In the genomic region with DNA sequence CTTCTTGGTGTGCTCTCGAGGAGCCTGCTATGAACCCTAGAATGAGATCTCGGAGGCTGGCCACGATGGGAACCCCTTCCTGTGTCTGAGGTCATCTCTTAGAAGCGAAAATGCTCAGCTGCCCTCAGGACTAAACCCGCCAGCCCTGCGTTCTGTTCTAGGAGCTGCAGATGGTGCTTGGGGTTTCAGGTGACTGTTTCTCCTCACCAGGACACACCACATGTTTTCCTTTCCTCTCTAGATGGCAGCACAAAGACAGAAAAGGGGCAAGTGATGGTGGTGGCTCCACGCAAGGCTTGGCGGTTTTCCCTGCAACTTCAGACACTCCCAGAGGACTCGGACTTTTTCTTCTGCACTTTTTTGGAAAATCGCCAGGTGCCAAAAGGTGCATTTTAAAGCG, we compare ENCODE assay signal across 10 cellular contexts.
DNase-seq lines count a peak whose midpoint lies in the region; ATAC-seq and TF ChIP-seq lines count a peak whose summit lies in the region.
"Had no signal": no experiment of that assay in that cellular context is flagged by ENCODE, and none has a peak within 500 bp of the region (broad histone marks: within the 10 kb centered on the region; RNA-seq: fewer than 3 reads in every experiment).

No MANE protein-coding gene starts in this region.

- no peaks in the 10 kb centered on the region for H4K20me1 ChIP-seq in MM.1S (ENCODE audit: insufficient read depth, low read length)

- H3K27me3 ChIP-seq in MM.1S (replicated peaks; ENCODE audit: insufficient read depth, low read length): no peaks in the 10 kb centered on the region

- peak overlapping the region; percentile 54; the same call in 1 of the 2 replicates for H3K27ac ChIP-seq in MM.1S (ENCODE audit: low read length)

- H3K27me3 Mint-ChIP-seq in activated CD8-positive, alpha-beta T cell treated with anti-CD3 and anti-CD28 coated beads, Interleukin-2, amount 10 ng/mL, durations not matched to agents 7 days and 5 days (ENCODE audit: low read depth): no peaks in the 10 kb centered on the region
- H3K27me3 Mint-ChIP-seq: naive thymus-derived CD8-positive, alpha-beta T cell had no signal

- H3K4me1 Mint-ChIP-seq in activated CD8-positive, alpha-beta T cell treated with anti-CD3 and anti-CD28 coated beads, Interleukin-2, amount 10 ng/mL, durations not matched to agents 7 days and 5 days (ENCODE audit: low read depth): peaks cover 6% of the 10 kb centered on the region

- TF ChIP-seq CTCF in MM.1S (IDR thresholded peaks at IDR 0.05; ENCODE audit: low read length): peak; percentile 44

- peaks cover 5% of the 10 kb centered on the region; the same call in 1 of the 2 replicates for H3F3A ChIP-seq in MM.1S (ENCODE audit: insufficient read depth, low read length)

- CTCF ChIA-PET in activated CD8-positive, alpha-beta T cell treated with anti-CD3 and anti-CD28 coated beads, Interleukin-2, amount 10 ng/mL, durations not matched to agents 7 days and 5 days (lab: Charles Lee): interaction anchor here (1.0 to 2.1 kb wide), 3 partner anchors 9 to 52 kb away, joined by 3 to 4 read pairs (median 4); no protein-coding TSS in a partner anchor

- no peaks in the 10 kb centered on the region for H3K36me3 ChIP-seq in MM.1S (replicated peaks; ENCODE audit: insufficient read depth, low read length)

- in situ Hi-C loops in KBM-7 (cut with MboI; ENCODE audit: low pct_unique_long_range_greater_than_20kb, low sequenced_read_pairs): no loop called here

- no peaks in the 10 kb centered on the region for H3K9me2 ChIP-seq in MM.1S (replicated peaks; ENCODE audit: insufficient read depth, low read length)

- no peaks in the 10 kb centered on the region for H3K79me2 ChIP-seq in MM.1S (ENCODE audit: low read length)

- DNase-seq in D341Med (ENCODE audit: low spot score) (peak; percentile 44), MM.1S (peak; percentile 85), islet precursor cell (peak; percentile 73), KBM-7 (no peak), NCI-H187 (lab: John Stamatoyannopoulos, UW) (no peak)
- peak; percentile 49 for DNase-seq in activated CD8-positive, alpha-beta T cell treated with anti-CD3 and anti-CD28 coated beads, Interleukin-2, amount 10 ng/mL, durations not matched to agents 7 days and 5 days
- DNase-seq: naive thymus-derived CD8-positive, alpha-beta T cell had no signal

- no peak overlapping the region for H3K4me3 ChIP-seq in MM.1S (ENCODE audit: low read length)

- H3K4me2 ChIP-seq in MM.1S (ENCODE audit: low read depth, low read length): peak overlapping the region; percentile 54; the same call in 1 of the 2 replicates

- peaks cover 10% of the 10 kb centered on the region for H3K4me1 ChIP-seq in MM.1S (ENCODE audit: low read length)

- no peak overlapping the region for H3K4me3 Mint-ChIP-seq in activated CD8-positive, alpha-beta T cell treated with anti-CD3 and anti-CD28 coated beads, Interleukin-2, amount 10 ng/mL, durations not matched to agents 7 days and 5 days
- H3K4me3 Mint-ChIP-seq: naive thymus-derived CD8-positive, alpha-beta T cell had no signal

- POLR2A ChIA-PET in activated CD8-positive, alpha-beta T cell treated with anti-CD3 and anti-CD28 coated beads, Interleukin-2, amount 10 ng/mL, durations not matched to agents 7 days and 5 days (lab: Charles Lee): no interaction called here

- H3K27ac Mint-ChIP-seq in activated CD8-positive, alpha-beta T cell treated with anti-CD3 and anti-CD28 coated beads, Interleukin-2, amount 10 ng/mL, durations not matched to agents 7 days and 5 days: peak overlapping the region; percentile 63
- H3K27ac Mint-ChIP-seq: activated T-helper 2 cell treated with anti-CD3 and anti-CD28 coated beads, Interferon-gamma antibody, Interleukin-2, Interleukin-4, amounts not matched to agents 10 μg/mL and 5 μg/mL and 100 μg/mL, durations not matched to agents 14 hours and 24 hours and 36 hours had no signal

- no peak overlapping the region for H3K9ac ChIP-seq in MM.1S (ENCODE audit: low read length)

- peaks cover 57% of the 10 kb centered on the region for H3K36me3 Mint-ChIP-seq in activated CD8-positive, alpha-beta T cell treated with anti-CD3 and anti-CD28 coated beads, Interleukin-2, amount 10 ng/mL, durations not matched to agents 7 days and 5 days (ENCODE audit: low read depth)

- no peaks in the 10 kb centered on the region for H3K9me3 ChIP-seq in MM.1S (replicated peaks; ENCODE audit: insufficient read depth, low read length)

- no peak overlapping the region for H2AFZ ChIP-seq in MM.1S (ENCODE audit: low read length)

- no peaks in the 10 kb centered on the region for H3K9me3 Mint-ChIP-seq in activated CD8-positive, alpha-beta T cell treated with anti-CD3 and anti-CD28 coated beads, Interleukin-2, amount 10 ng/mL, durations not matched to agents 7 days and 5 days (ENCODE audit: insufficient read depth)
- H3K9me3 Mint-ChIP-seq: activated T-helper 2 cell treated with anti-CD3 and anti-CD28 coated beads, Interferon-gamma antibody, Interleukin-2, Interleukin-4, amounts not matched to agents 10 μg/mL and 5 μg/mL and 100 μg/mL, durations not matched to agents 14 hours and 24 hours and 36 hours; naive thymus-derived CD8-positive, alpha-beta T cell had no signal

- ATAC-seq in activated CD8-positive, alpha-beta T cell treated with anti-CD3 and anti-CD28 coated beads, Interleukin-2, amount 10 ng/mL, durations not matched to agents 7 days and 5 days: peak; percentile 47
- ATAC-seq in HG03571 (IDR thresholded peaks at IDR 0.05; ENCODE audit: unreplicated experiment): no peak
- ATAC-seq in GM19455 (IDR thresholded peaks at IDR 0.05; ENCODE audit: unreplicated experiment): no peak
- ATAC-seq: naive thymus-derived CD8-positive, alpha-beta T cell had no signal

Comparison
In these comparisons a context has a peak if more than half of its experiments do, and no peak if none do; other contexts are left out.
1. DNase-seq: peak in D341Med (single experiment), MM.1S (single experiment), activated CD8-positive, alpha-beta T cell treated with anti-CD3 and anti-CD28 coated beads, Interleukin-2, amount 10 ng/mL, durations not matched to agents 7 days and 5 days (single experiment) and islet precursor cell (single experiment); none in KBM-7 (single experiment) and NCI-H187 (0 of 2).